In the genomic region with DNA sequence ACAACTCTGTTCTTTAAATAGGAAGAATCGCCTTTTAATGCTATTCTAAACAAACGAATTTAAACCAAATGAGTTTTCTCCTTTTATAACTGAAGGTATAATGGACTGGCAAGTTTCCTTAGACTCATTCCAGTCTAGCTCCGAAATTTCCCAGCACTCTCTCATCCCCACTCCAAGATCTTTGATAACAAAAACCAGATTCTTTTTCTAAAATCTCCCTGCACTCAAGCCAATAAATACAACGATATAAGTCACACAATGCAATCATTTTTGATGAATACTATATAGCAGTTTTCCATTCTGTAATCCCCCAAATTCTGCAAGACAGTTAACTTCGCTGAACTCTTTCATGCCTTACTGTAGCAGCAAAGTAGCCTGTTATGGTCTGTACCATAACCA, we compare ENCODE assay signal across 8 cellular contexts. TPM values are rescaled to one million over a fixed set of nuclear protein-coding genes. Genes with fewer than 3 reads are reported as not detected.
DNase-seq lines count a peak whose midpoint lies in the region; ATAC-seq and TF ChIP-seq lines count a peak whose summit lies in the region.

No MANE protein-coding gene starts in this region.

- no peaks in the 10 kb centered on the region for H3K79me1 ChIP-seq in neuronal stem cell (ENCODE audit: low read depth, low read length)

- intact Hi-C loops in CD4-positive, alpha-beta T cell (cut with DNase I, micrococcal nuclease), result loop anchor here (5.0 to 10.0 kb wide), 3 partner anchors 122 to 928 kb away; a partner anchor contains a TSS

- H3K79me2 ChIP-seq in OCI-LY1 (ENCODE audit: insufficient read depth, low read length), result peaks cover 39% of the 10 kb centered on the region

- no peak overlapping the region for H2BK12ac ChIP-seq in neuronal stem cell (ENCODE audit: low read length)

- H2BK15ac ChIP-seq in neuronal stem cell (ENCODE audit: low read length), result no peak overlapping the region

- no peak overlapping the region for H2AK5ac ChIP-seq in neuronal stem cell (ENCODE audit: low read depth, low read length)

- no peak for TF ChIP-seq CTCF in CD4-positive, alpha-beta T cell (IDR thresholded peaks at IDR 0.05)
- TF ChIP-seq CTCF in OCI-LY1 (IDR thresholded peaks at IDR 0.05; ENCODE audit: low read length), result no peak
- TF ChIP-seq CTCF in endodermal cell (conservative IDR thresholded peaks at IDR 0.05), result no peak

- H3K23ac ChIP-seq in neuronal stem cell (ENCODE audit: low read depth, low read length, poor library complexity), result no peak overlapping the region

- no peak for ATAC-seq in CD4-positive, alpha-beta T cell (ENCODE audit: poor library complexity)
- ATAC-seq in esophagus mucosa, result no peak

- H3K9me3 ChIP-seq in CD4-positive, alpha-beta T cell (ENCODE audit: control insufficient read depth, low read length), result no peaks in the 10 kb centered on the region
- H3K9me3 ChIP-seq in OCI-LY1 (ENCODE audit: low read length) (no peaks in the 10 kb centered on the region), endodermal cell (ENCODE audit: control insufficient read depth, low read length) (no peaks in the 10 kb centered on the region), neuronal stem cell (replicated peaks in 1 of 2; ENCODE audit: control insufficient read depth in 2 of 2, insufficient read depth in 1 of 2, low read depth in 1 of 2, low read length in 2 of 2) (no peaks in the 10 kb centered on the region)

- peaks cover 67% of the 10 kb centered on the region for H3K36me3 Mint-ChIP-seq in CD4-positive, alpha-beta T cell (ENCODE audit: low read depth)
- H3K36me3 Mint-ChIP-seq in endodermal cell (ENCODE audit: low read depth), result peaks cover 20% of the 10 kb centered on the region

- H3K9ac ChIP-seq in OCI-LY1 (ENCODE audit: low read length), result peak overlapping the region; percentile 94
- peak overlapping the region; percentile 99 for H3K9ac ChIP-seq in endodermal cell (ENCODE audit: extremely low read depth, low read length, poor library complexity, severe bottlenecking)
- no peak overlapping the region for H3K9ac ChIP-seq in neuronal stem cell (ENCODE audit: low read depth, low read length, poor library complexity)

- no peaks in the 10 kb centered on the region for H3F3A ChIP-seq in OCI-LY1 (ENCODE audit: insufficient read depth, low read length)

- no peak overlapping the region for H2BK120ac ChIP-seq in neuronal stem cell (ENCODE audit: low read depth, low read length)

- H3K27me3 Mint-ChIP-seq in CD4-positive, alpha-beta T cell, result no peaks in the 10 kb centered on the region
- no peaks in the 10 kb centered on the region for H3K27me3 Mint-ChIP-seq in endodermal cell (ENCODE audit: insufficient read depth)

- no peaks in the 10 kb centered on the region for H3K27me3 ChIP-seq in CD4-positive, alpha-beta T cell (ENCODE audit: control insufficient read depth, insufficient read depth, low read length)
- no peaks in the 10 kb centered on the region for H3K27me3 ChIP-seq in OCI-LY1 (ENCODE audit: insufficient read depth, low read length)
- no peaks in the 10 kb centered on the region for H3K27me3 ChIP-seq in endodermal cell (ENCODE audit: control insufficient read depth, insufficient read depth, low read length, poor library complexity, severe bottlenecking)
- H3K27me3 ChIP-seq in neuronal stem cell (ENCODE audit: control insufficient read depth in 3 of 3, insufficient read depth in 3 of 3, low read depth in 1 of 3, low read length in 3 of 3), result no peaks in the 10 kb centered on the region

- H4K20me1 ChIP-seq in OCI-LY1 (ENCODE audit: insufficient read depth, low read length), result no peaks in the 10 kb centered on the region

- H3K36me3 ChIP-seq in OCI-LY1 (ENCODE audit: insufficient read depth, low read length) (peaks cover 7% of the 10 kb centered on the region; the same call in 1 of the 2 replicates), endodermal cell (ENCODE audit: control insufficient read depth, insufficient read depth, low read length) (peaks cover 23% of the 10 kb centered on the region), neuronal stem cell (replicated peaks in 1 of 2; ENCODE audit: control insufficient read depth in 2 of 2, insufficient read depth in 2 of 2, low read length in 2 of 2) (peaks cover 3 to 37% of the 10 kb centered on the region in 2 donors)

- CTCF ChIA-PET in CD4-positive, alpha-beta T cell (lab: Charles Lee), result interaction anchor here (0.9 to 2.9 kb wide), 3 partner anchors 9 to 24 kb away, joined by 3 to 12 read pairs (median 3); no protein-coding TSS in a partner anchor

- H3K4me2 ChIP-seq in OCI-LY1 (ENCODE audit: low read length), result peak overlapping the region; percentile 98
- peak overlapping the region; percentile 55 for H3K4me2 ChIP-seq in neuronal stem cell (ENCODE audit: insufficient read depth, low read length, poor library complexity, severe bottlenecking)

- peak overlapping the region; percentile 99 for H3K4me3 Mint-ChIP-seq in CD4-positive, alpha-beta T cell
- H3K4me3 Mint-ChIP-seq in endodermal cell, result peak overlapping the region; percentile 96

- WGBS in endodermal cell (ENCODE audit: insufficient coverage in 1 of 2, insufficient read length in 1 of 2), 2 experiments, result 0 to 1% methylated on average over 4 to 5 of the region's 5 CpGs
- WGBS in neuronal stem cell (ENCODE audit: extremely low coverage in 2 of 2, insufficient read length in 2 of 2, insufficient replicate concordance in 1 of 2), 2 donors, result no CpG with 5 or more reads among the region's 5 CpGs

- H3K27ac Mint-ChIP-seq in CD4-positive, alpha-beta T cell, result peak overlapping the region; percentile 96
- H3K27ac Mint-ChIP-seq in endodermal cell, result peak overlapping the region; percentile 62

- POLR2A ChIA-PET in CD4-positive, alpha-beta T cell (lab: Charles Lee), result interaction anchor here (0.9 to 11.5 kb wide), 4 partner anchors 10 to 36 kb away, joined by 4 to 223 read pairs (median 24); a partner anchor contains a TSS

- no peaks in the 10 kb centered on the region for H3K9me3 Mint-ChIP-seq in CD4-positive, alpha-beta T cell
- H3K9me3 Mint-ChIP-seq in endodermal cell, result no peaks in the 10 kb centered on the region

- no peak overlapping the region for H3K14ac ChIP-seq in neuronal stem cell (ENCODE audit: low read length)

- H4K8ac ChIP-seq in neuronal stem cell (ENCODE audit: low read depth, low read length), result no peak overlapping the region

- peaks cover 58% of the 10 kb centered on the region for H3K4me1 Mint-ChIP-seq in CD4-positive, alpha-beta T cell (ENCODE audit: low read depth)
- H3K4me1 Mint-ChIP-seq in endodermal cell, result peaks cover 19% of the 10 kb centered on the region

- H2BK5ac ChIP-seq in neuronal stem cell (ENCODE audit: low read length), result no peak overlapping the region

- no peak overlapping the region for H3K18ac ChIP-seq in neuronal stem cell (ENCODE audit: low read length)

- H3K4me1 ChIP-seq in OCI-LY1 (ENCODE audit: insufficient read depth, low read length, severe bottlenecking) (peaks cover 30% of the 10 kb centered on the region), endodermal cell (ENCODE audit: control insufficient read depth, insufficient read depth, low read length) (no peaks in the 10 kb centered on the region), neuronal stem cell (ENCODE audit: control insufficient read depth in 2 of 2, insufficient read depth in 1 of 2, low read depth in 1 of 2, low read length in 2 of 2) (peaks cover 2 to 10% of the 10 kb centered on the region in 2 donors)

- H3K27ac ChIP-seq in CD4-positive, alpha-beta T cell (ENCODE audit: low read depth, low read length), result no peak overlapping the region
- H3K27ac ChIP-seq in OCI-LY1 (ENCODE audit: low read depth, low read length, poor library complexity, severe bottlenecking) (peak overlapping the region; percentile 56), endodermal cell (ENCODE audit: low read depth, low read length) (no peak overlapping the region), neuronal stem cell (replicated peaks; ENCODE audit: low read length) (no peak overlapping the region)

- H3K4ac ChIP-seq in neuronal stem cell (ENCODE audit: low read length), result no peak overlapping the region

- no peak overlapping the region for H2AFZ ChIP-seq in OCI-LY1 (ENCODE audit: low read length)
- H2AFZ ChIP-seq in neuronal stem cell (ENCODE audit: low read length), result no peak overlapping the region

- no peaks in the 10 kb centered on the region for H3K9me2 ChIP-seq in OCI-LY1 (ENCODE audit: low read depth, low read length)

- H4K91ac ChIP-seq in neuronal stem cell (ENCODE audit: low read depth, low read length, poor library complexity), result no peak overlapping the region

- H3K4me3 ChIP-seq in OCI-LY1 (ENCODE audit: low read depth, low read length, poor library complexity, severe bottlenecking), result peak overlapping the region; percentile 97
- H3K4me3 ChIP-seq in endodermal cell (ENCODE audit: low read length), result peak overlapping the region; percentile 96
- H3K4me3 ChIP-seq in neuronal stem cell (ENCODE audit: low read length in 2 of 2), result peak overlapping the region; percentile 84 to 86

- no peak for DNase-seq in CD4-positive, alpha-beta T cell
- DNase-seq in endodermal cell, result no peak
- no peak for DNase-seq in neuronal stem cell (ENCODE audit: low spot score)
- DNase-seq in SIG-M5 (lab: John Stamatoyannopoulos, UW), result no peak
- DNase-seq in activated CD4-positive, alpha-beta T cell treated with anti-CD3 and anti-CD28 coated beads, Interleukin-2, amount 50 U/mL, for 1 hour, result no peak
- DNase-seq in AG08396 (ENCODE audit: low spot score), result no peak

RNA-seq across cellular contexts. Expression of a gene that starts 1.9 kb away (rescaled TPM):
- 100 to 1,000 TPM; 395 to 416 TPM for total RNA-seq in CD4-positive, alpha-beta T cell
- total RNA-seq in endodermal cell, result 100 to 1,000 TPM; 138 to 149 TPM
- polyA plus RNA-seq in endodermal cell (2013, experiment 1 of 2), result 104 TPM
- 105 TPM for polyA plus RNA-seq in endodermal cell (2013, experiment 2 of 2)
- polyA plus RNA-seq in neuronal stem cell (2013, experiment 1 of 2), result 74.9 TPM
- 76.0 TPM for polyA plus RNA-seq in neuronal stem cell (2013, experiment 2 of 2)
- total RNA-seq in esophagus mucosa, result 54.4 TPM

RNA-seq across cellular contexts. Expression of a gene that starts 27.2 kb away (rescaled TPM):
- total RNA-seq in CD4-positive, alpha-beta T cell, result 1 to 10 TPM in 1 of 2 experiments, under 1 TPM in 1; 0.77 to 1.6 TPM
- 1 to 10 TPM; 2.8 to 3.0 TPM for total RNA-seq in endodermal cell
- polyA plus RNA-seq in endodermal cell (2013, experiment 1 of 2), result 4.5 TPM
- polyA plus RNA-seq in endodermal cell (2013, experiment 2 of 2), result 3.9 TPM
- 6.4 TPM for polyA plus RNA-seq in neuronal stem cell (2013, experiment 1 of 2)
- 6.7 TPM for polyA plus RNA-seq in neuronal stem cell (2013, experiment 2 of 2)
- 0.84 TPM for total RNA-seq in esophagus mucosa

RNA-seq across cellular contexts. Expression of a gene that starts 33.1 kb away (rescaled TPM):
- 10 to 100 TPM; 15.5 to 15.8 TPM for total RNA-seq in CD4-positive, alpha-beta T cell
- total RNA-seq in endodermal cell (100 to 1,000 TPM in 1 of 2 donors, 10 to 100 TPM in 1; 82.2 to 133 TPM), esophagus mucosa (70.2 TPM)
- polyA plus RNA-seq in endodermal cell (2013, experiment 1 of 2), result 81.8 TPM
- 78.0 TPM for polyA plus RNA-seq in endodermal cell (2013, experiment 2 of 2)
- 105 TPM for polyA plus RNA-seq in neuronal stem cell (2013, experiment 1 of 2)
- polyA plus RNA-seq in neuronal stem cell (2013, experiment 2 of 2), result 108 TPM

RNA-seq across cellular contexts. Expression of a gene that starts 40.5 kb away (rescaled TPM):
- total RNA-seq in CD4-positive, alpha-beta T cell, result not detected
- total RNA-seq in endodermal cell (10 to 100 TPM; 13.3 to 46.5 TPM), esophagus mucosa (not detected)
- polyA plus RNA-seq in endodermal cell (2013, experiment 1 of 2), result 28.6 TPM
- polyA plus RNA-seq in endodermal cell (2013, experiment 2 of 2), result 31.4 TPM
- polyA plus RNA-seq in neuronal stem cell (2013, experiment 1 of 2), result 91.9 TPM
- polyA plus RNA-seq in neuronal stem cell (2013, experiment 2 of 2), result 86.1 TPM
